In genomic region chr11:61361686-61362541, GRCh38 we compare ENCODE assay signal across 8 cellular contexts. TPM values are rescaled to one million over a fixed set of nuclear protein-coding genes. Genes with fewer than 3 reads are reported as not detected.
DNase-seq lines count a peak whose midpoint lies in the region; ATAC-seq and TF ChIP-seq lines count a peak whose summit lies in the region.

A gene with protein sequence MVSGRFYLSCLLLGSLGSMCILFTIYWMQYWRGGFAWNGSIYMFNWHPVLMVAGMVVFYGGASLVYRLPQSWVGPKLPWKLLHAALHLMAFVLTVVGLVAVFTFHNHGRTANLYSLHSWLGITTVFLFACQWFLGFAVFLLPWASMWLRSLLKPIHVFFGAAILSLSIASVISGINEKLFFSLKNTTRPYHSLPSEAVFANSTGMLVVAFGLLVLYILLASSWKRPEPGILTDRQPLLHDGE (minus strand): TSS chr11:61361882. CDS start chr11:61356713, 5,169 bp downstream.
Gene TMEM138 (plus strand): TSS chr11:61362374. CDS start chr11:61364391, 2,017 bp downstream.

- H4K91ac ChIP-seq in trophoblast cell (ENCODE audit: low read depth, low read length) = peak within 1 kb of the TSS; percentile 100

- no peaks in the 10 kb centered on the region for H3K27me3 Mint-ChIP-seq in activated naive CD8-positive, alpha-beta T cell treated with anti-CD3 and anti-CD28 coated beads, Interleukin-2, amount 50 U/mL, for 24 hours

- peaks cover 8% of the 10 kb centered on the region for H3K79me1 ChIP-seq in trophoblast cell (ENCODE audit: low read length)

- peaks cover 31% of the 10 kb centered on the region for H3K36me3 Mint-ChIP-seq in activated naive CD8-positive, alpha-beta T cell treated with anti-CD3 and anti-CD28 coated beads, Interleukin-2, amount 50 U/mL, for 24 hours (ENCODE audit: low read depth)

- peak within 1 kb of the TSS; percentile 75 for H3K4me2 ChIP-seq in trophoblast cell (ENCODE audit: low read length)

- TF ChIP-seq POLR2A in transverse colon (IDR thresholded peaks at IDR 0.05) = peak; percentile 98

- no peak within 1 kb of the TSS for H3K23ac ChIP-seq in trophoblast cell (ENCODE audit: low read length)

- peak within 1 kb of the TSS; percentile 99 for H2BK5ac ChIP-seq in trophoblast cell (ENCODE audit: low read depth, low read length, poor library complexity)

- H3K4me3 Mint-ChIP-seq in activated naive CD8-positive, alpha-beta T cell treated with anti-CD3 and anti-CD28 coated beads, Interleukin-2, amount 50 U/mL, for 24 hours = peak within 1 kb of the TSS; percentile 97

- peak within 1 kb of the TSS; percentile 100 for H4K8ac ChIP-seq in trophoblast cell (ENCODE audit: low read depth, low read length)

- H3K4me1 Mint-ChIP-seq in activated naive CD8-positive, alpha-beta T cell treated with anti-CD3 and anti-CD28 coated beads, Interleukin-2, amount 50 U/mL, for 24 hours = peaks cover 53% of the 10 kb centered on the region

- peaks cover 9% of the 10 kb centered on the region for H3K4me1 ChIP-seq in cardiac muscle cell (ENCODE audit: low read depth)
- peaks cover 9 to 11% of the 10 kb centered on the region in 2 experiments for H3K4me1 ChIP-seq in trophoblast cell (ENCODE audit: control insufficient read depth in 1 of 2, insufficient read depth in 2 of 2, low read length in 2 of 2)
- peaks cover 8 to 54% (median 40%) of the 10 kb centered on the region in 4 donors for H3K4me1 ChIP-seq in transverse colon

- peak within 1 kb of the TSS; percentile 96 for H2AK5ac ChIP-seq in trophoblast cell (ENCODE audit: low read length)

- peak within 1 kb of the TSS; percentile 98 for H2BK120ac ChIP-seq in trophoblast cell (ENCODE audit: insufficient read depth, low read length, poor library complexity)

- no peaks in the 10 kb centered on the region for H3K9me3 Mint-ChIP-seq in activated naive CD8-positive, alpha-beta T cell treated with anti-CD3 and anti-CD28 coated beads, Interleukin-2, amount 50 U/mL, for 24 hours

- peak within 1 kb of the TSS; percentile 100 for H3K14ac ChIP-seq in trophoblast cell (ENCODE audit: low read length)

- H4K12ac ChIP-seq in trophoblast cell (ENCODE audit: low read depth, low read length) = peak within 1 kb of the TSS; percentile 100

- DNase-seq in GM10266 (ENCODE audit: extremely low spot score) (peak; percentile 85), NCI-H1105 treated with DMSO at 0.1 percent for 48 hours (lab: John Stamatoyannopoulos, UW) (peak; percentile 97), SW 1271 (lab: John Stamatoyannopoulos, UW) (peak; percentile 92 to 95), cardiac muscle cell (ENCODE audit: low read depth in 1 of 2, low spot score in 1 of 2) (peak; percentile 95), trophoblast cell (peak; percentile 96 to 97), transverse colon (peak; percentile 93)
- DNase-seq in activated naive CD8-positive, alpha-beta T cell treated with anti-CD3 and anti-CD28 coated beads, Interleukin-2, amount 50 U/mL, for 24 hours = peak; percentile 91

- TF ChIP-seq CTCF in GM10266 (IDR thresholded peaks at IDR 0.05; ENCODE audit: control insufficient read depth, insufficient read depth, low read depth, missing control alignments) (no peak), cardiac muscle cell (IDR thresholded peaks at IDR 0.05; ENCODE audit: low read depth, low read length) (no peak), transverse colon (IDR thresholded peaks at IDR 0.05) (no peak)

- TF ChIP-seq EP300 in transverse colon (IDR thresholded peaks at IDR 0.05; ENCODE audit: low read depth) = no peak

- peak within 1 kb of the TSS; percentile 99 for H2AFZ ChIP-seq in trophoblast cell (ENCODE audit: insufficient read depth, low read length, poor library complexity)

- peak within 1 kb of the TSS; percentile 100 for H3K18ac ChIP-seq in trophoblast cell (ENCODE audit: low read length)

- peak within 1 kb of the TSS; percentile 58 for H2BK12ac ChIP-seq in trophoblast cell (ENCODE audit: low read length)

- H3K27ac ChIP-seq in cardiac muscle cell (peak within 1 kb of the TSS; percentile 98), trophoblast cell (ENCODE audit: low read depth, low read length) (peak within 1 kb of the TSS; percentile 99), transverse colon (peak within 1 kb of the TSS; percentile 95 to 98 (median 97))

- H3K27ac Mint-ChIP-seq in activated naive CD8-positive, alpha-beta T cell treated with anti-CD3 and anti-CD28 coated beads, Interleukin-2, amount 50 U/mL, for 24 hours = peak within 1 kb of the TSS; percentile 94

- WGBS in trophoblast cell (ENCODE audit: extremely low coverage, insufficient coverage, insufficient read length) = no CpG with 5 or more reads among the region's 65 CpGs
- WGBS in transverse colon (ENCODE audit: low coverage in 1 of 2), 2 donors = 0 to 3% methylated on average over 7 to 44 of the region's 65 CpGs

- H3K36me3 ChIP-seq in cardiac muscle cell (peaks cover 24% of the 10 kb centered on the region), trophoblast cell (ENCODE audit: control insufficient read depth in 1 of 2, insufficient read depth in 2 of 2, low read length in 2 of 2) (peaks cover 20 to 21% of the 10 kb centered on the region in 2 experiments), transverse colon (peaks cover 0 to 25% (median 10%) of the 10 kb centered on the region in 4 donors)

- H3K27me3 ChIP-seq in cardiac muscle cell (no peaks in the 10 kb centered on the region), trophoblast cell (ENCODE audit: insufficient read depth, low read length) (no peaks in the 10 kb centered on the region), transverse colon (no peaks in the 10 kb centered on the region)

- intact Hi-C loops in transverse colon (cut with DNase I; ENCODE audit: low total_unique reads) = no loop called here

- peak within 1 kb of the TSS; percentile 60 for H3K4me3 ChIP-seq in cardiac muscle cell
- H3K4me3 ChIP-seq in trophoblast cell (ENCODE audit: low read depth, low read length) = peak within 1 kb of the TSS; percentile 81
- peak within 1 kb of the TSS; percentile 63 to 90 (median 69) for H3K4me3 ChIP-seq in transverse colon

- in situ Hi-C loops in transverse colon (cut with MboI; ENCODE audit: low pct_ligation_motif_present in 1 of 4, low pct_unique_long_range_greater_than_20kb in 1 of 4, low sequenced_read_pairs in 3 of 4) = no loop called here

- H3K4ac ChIP-seq in trophoblast cell (ENCODE audit: low read depth, low read length) = peak within 1 kb of the TSS; percentile 95

- ATAC-seq in HG02623 (IDR thresholded peaks at IDR 0.05; ENCODE audit: unreplicated experiment) = peak; percentile 75
- ATAC-seq in activated naive CD8-positive, alpha-beta T cell treated with anti-CD3 and anti-CD28 coated beads, Interleukin-2, amount 50 U/mL, for 24 hours = peak; percentile 96

- H3K9ac ChIP-seq in trophoblast cell (ENCODE audit: low read length) = peak within 1 kb of the TSS; percentile 89

- peaks cover 12% of the 10 kb centered on the region for H3K79me2 ChIP-seq in trophoblast cell (ENCODE audit: control insufficient read depth, insufficient read depth, low read length, poor library complexity)

- no peaks in the 10 kb centered on the region for H3K9me3 ChIP-seq in cardiac muscle cell (ENCODE audit: low read depth)
- no peaks in the 10 kb centered on the region for H3K9me3 ChIP-seq in trophoblast cell (ENCODE audit: insufficient read depth, low read depth, low read length)
- no peaks in the 10 kb centered on the region for H3K9me3 ChIP-seq in transverse colon

RNA-seq across cellular contexts. Expression of the first gene that starts in this region (rescaled TPM):
- total RNA-seq in cardiac muscle cell = 7.8 and 13.5 TPM in 2 replicates
- 10.2 and 12.6 TPM in 2 replicates for polyA plus RNA-seq in cardiac muscle cell
- 17.9 and 19.0 TPM in 2 replicates for polyA plus RNA-seq in trophoblast cell (2013)
- total RNA-seq in transverse colon = 100 to 1,000 TPM in 2 of 4 donors, 10 to 100 TPM in 2; 68.1 to 157 (median 93.6) TPM

RNA-seq across cellular contexts. Expression of gene TMEM138, which starts in this region (rescaled TPM):
- total RNA-seq in cardiac muscle cell (13.8 and 25.2 TPM in 2 replicates), transverse colon (10 to 100 TPM; 27.9 to 51.6 (median 35.6) TPM)
- 25.0 and 34.1 TPM in 2 replicates for polyA plus RNA-seq in cardiac muscle cell
- 45.9 and 49.0 TPM in 2 replicates for polyA plus RNA-seq in trophoblast cell (2013)

Comparison
In these comparisons a context has a peak if more than half of its experiments do, and no peak if none do; other contexts are left out.
1. Peak in every context shown above with its lines: DNase-seq, ATAC-seq, H3K4me3 ChIP-seq and H3K27ac ChIP-seq.